Comparison of ENCODE assay signal across 17 cellular contexts in the genomic region with DNA sequence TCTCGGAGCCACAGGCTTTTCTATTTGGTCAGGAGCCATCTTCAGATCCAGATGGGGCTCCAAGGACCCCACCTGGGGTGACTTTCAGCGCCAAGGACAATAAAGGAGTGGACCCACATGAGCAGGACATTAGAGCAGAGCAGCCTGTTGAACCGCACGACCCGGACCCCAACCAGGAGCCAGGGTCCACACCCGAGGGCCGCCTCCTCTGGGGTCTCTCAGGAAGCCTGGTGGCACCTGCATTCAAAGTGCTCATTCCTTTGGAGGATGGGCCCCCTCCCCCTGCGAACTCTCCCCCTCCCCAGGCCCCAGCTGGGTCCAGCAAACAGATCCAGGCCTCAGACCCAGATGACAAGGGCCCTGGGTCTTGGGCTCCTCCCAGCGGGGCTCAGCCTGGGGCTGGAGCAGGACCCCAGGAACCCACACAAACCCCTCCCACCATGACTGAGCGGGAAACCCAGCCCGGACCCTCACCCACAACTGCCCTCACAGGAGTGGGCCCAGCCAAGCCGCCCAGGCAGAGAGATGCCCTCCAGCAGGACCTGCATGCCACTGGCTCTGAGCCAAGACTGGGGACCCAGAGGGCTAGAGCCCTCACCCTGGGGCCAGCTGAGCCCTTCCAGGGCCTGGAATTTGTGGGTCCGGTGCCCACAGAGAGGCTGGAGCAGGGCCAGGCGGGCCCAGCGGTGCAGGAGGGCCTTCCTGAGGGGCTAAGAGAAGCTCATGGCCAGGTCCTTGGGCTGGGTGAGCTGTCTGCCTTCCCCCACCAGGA. TPM values are rescaled to one million over a fixed set of nuclear protein-coding genes. Genes with fewer than 3 reads are reported as not detected.
"Had no signal": no experiment of that assay in that cellular context is flagged by ENCODE, and none has a peak within 500 bp of the region (broad histone marks: within the 10 kb centered on the region; RNA-seq: fewer than 3 reads in every experiment).

No MANE protein-coding gene starts in this region.

- H3K27ac ChIP-seq: esophagus muscularis mucosa, psoas muscle, right lobe of liver, VCaP had no signal

- H3K27ac Mint-ChIP-seq: activated CD4-positive, alpha-beta memory T cell treated with anti-CD3 and anti-CD28 coated beads for 36 hours; naive thymus-derived CD8-positive, alpha-beta T cell had no signal

- H3K36me3 Mint-ChIP-seq: activated CD4-positive, alpha-beta memory T cell treated with anti-CD3 and anti-CD28 coated beads for 36 hours; naive thymus-derived CD8-positive, alpha-beta T cell had no signal

- FAIRE-seq: astrocyte, colon, keratinocyte, urothelium cell line had no signal

- H3K27me3 ChIP-seq: right lobe of liver had no signal

- H3K4me1 ChIP-seq: esophagus muscularis mucosa, psoas muscle, right lobe of liver had no signal

- H3K27me3 Mint-ChIP-seq: activated CD4-positive, alpha-beta memory T cell treated with anti-CD3 and anti-CD28 coated beads for 36 hours had no signal

- H3K9me3 ChIP-seq: esophagus muscularis mucosa, mucosa of descending colon, psoas muscle, right lobe of liver had no signal

- H3K4me3 ChIP-seq: esophagus muscularis mucosa, mucosa of descending colon, psoas muscle, right lobe of liver had no signal

- H3K4me3 Mint-ChIP-seq: activated CD4-positive, alpha-beta memory T cell treated with anti-CD3 and anti-CD28 coated beads for 36 hours; activated T-cell treated with anti-CD3 and anti-CD28 coated beads, Interleukin-2, amount 50 U/mL, for 4 hours; naive thymus-derived CD8-positive, alpha-beta T cell had no signal

- DNase-seq: activated CD4-positive, alpha-beta memory T cell treated with anti-CD3 and anti-CD28 coated beads for 36 hours; activated effector memory CD4-positive, alpha-beta T cell treated with Interleukin-2 at 50 U/mL for 16 hours; activated naive CD4-positive, alpha-beta T cell treated with anti-CD3 and anti-CD28 coated beads, Interleukin-2, amount 50 U/mL, for 16 hours; activated T-cell treated with anti-CD3 and anti-CD28 coated beads, Interleukin-2, amount 50 U/mL, for 4 hours; mucosa of descending colon; naive thymus-derived CD8-positive, alpha-beta T cell; stimulated activated CD4-positive, alpha-beta T cell treated with anti-CD3 and anti-CD28 coated beads, Interleukin-1b, Interleukin-23, amount 100 ng/mL, for 48 hours; T-helper 1 cell had no signal

- H3K36me3 ChIP-seq: esophagus muscularis mucosa, right lobe of liver had no signal

- ATAC-seq: activated T-cell treated with anti-CD3 and anti-CD28 coated beads, Interleukin-2, amount 50 U/mL, for 4 hours; left lobe of liver; naive thymus-derived CD8-positive, alpha-beta T cell; psoas muscle; right lobe of liver had no signal

- H3K9me3 Mint-ChIP-seq: activated CD4-positive, alpha-beta memory T cell treated with anti-CD3 and anti-CD28 coated beads for 36 hours; activated T-cell treated with anti-CD3 and anti-CD28 coated beads, Interleukin-2, amount 50 U/mL, for 4 hours; naive thymus-derived CD8-positive, alpha-beta T cell had no signal

RNA-seq across cellular contexts. Expression of a gene that starts 23.9 kb away (rescaled TPM):
- total RNA-seq: naive thymus-derived CD8-positive, alpha-beta T cell had no signal
- polyA plus RNA-seq: naive thymus-derived CD8-positive, alpha-beta T cell had no signal
